Comparison of ENCODE assay signal across 20 cellular contexts in the genomic region with DNA sequence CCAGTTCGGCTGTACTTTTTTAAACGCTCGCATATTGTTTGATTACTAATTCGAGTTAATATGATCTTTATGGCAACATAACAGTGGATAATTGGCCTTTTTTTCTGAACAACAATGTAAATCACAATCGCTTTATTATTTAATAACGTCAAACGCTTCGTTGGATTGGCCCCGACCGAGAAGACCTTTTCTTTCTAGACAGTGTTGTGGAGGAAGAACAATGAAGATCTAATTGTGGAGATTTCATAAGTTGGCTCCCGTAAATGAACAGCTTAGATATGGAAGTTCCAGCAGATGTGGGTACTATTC. TPM values are rescaled to one million over a fixed set of nuclear protein-coding genes. Genes with fewer than 3 reads are reported as not detected.
DNase-seq lines count a peak whose midpoint lies in the region; ATAC-seq and TF ChIP-seq lines count a peak whose summit lies in the region.
"Had no signal": no experiment of that assay in that cellular context is flagged by ENCODE, and none has a peak within 500 bp of the region (broad histone marks: within the 10 kb centered on the region; RNA-seq: fewer than 3 reads in every experiment).

No MANE protein-coding gene starts in this region.

- no peak overlapping the region for H2AFZ ChIP-seq in OCI-LY7 (ENCODE audit: low read length)

- ATAC-seq in naive B cell (ENCODE audit: low read depth in 2 of 2) (no peak), right cardiac atrium (no peak)
- ATAC-seq: esophagus mucosa had no signal

- peaks cover 12% of the 10 kb centered on the region for H3K4me1 ChIP-seq in CD4-positive, alpha-beta memory T cell (ENCODE audit: insufficient read depth, low read length)
- peaks cover 22% of the 10 kb centered on the region for H3K4me1 ChIP-seq in left ventricle myocardium inferior
- H3K4me1 ChIP-seq in right cardiac atrium (ENCODE audit: control insufficient read depth, insufficient read depth, low read length): peaks cover 4% of the 10 kb centered on the region
- H3K4me1 ChIP-seq in OCI-LY7 (ENCODE audit: insufficient read depth, low read length, poor library complexity, severe bottlenecking): peaks cover 45% of the 10 kb centered on the region
- H3K4me1 ChIP-seq: breast epithelium had no signal

- peak overlapping the region in 5 of 8 donors; percentile 18 to 64 (median 45) for H3K4me3 Mint-ChIP-seq in CD4-positive, alpha-beta memory T cell
- H3K4me3 Mint-ChIP-seq in IgD-negative memory B cell: peak overlapping the region in 2 of 4 donors; percentile 50 to 78
- peak overlapping the region in 3 of 5 experiments; percentile 86 to 87 (median 87) for H3K4me3 Mint-ChIP-seq in brain
- H3K4me3 Mint-ChIP-seq in naive B cell: peak overlapping the region in 3 of 8 donors; percentile 48 to 66 (median 57)

- no peak for TF ChIP-seq POLR2A in lower leg skin (IDR thresholded peaks at IDR 0.05)

- no peak for TF ChIP-seq CTCF in brain (conservative IDR thresholded peaks at IDR 0.05)
- no peak for TF ChIP-seq CTCF in lower leg skin (IDR thresholded peaks at IDR 0.05)
- no peak for TF ChIP-seq CTCF in left ventricle myocardium inferior (IDR thresholded peaks at IDR 0.05; ENCODE audit: borderline replicate concordance)
- TF ChIP-seq CTCF in OCI-LY7 (conservative IDR thresholded peaks at IDR 0.05; ENCODE audit: low read length): no peak

- no peaks in the 10 kb centered on the region for H3K36me3 ChIP-seq in CD4-positive, alpha-beta memory T cell (ENCODE audit: insufficient read depth, low read length)
- H3K36me3 ChIP-seq in left ventricle myocardium inferior (no peaks in the 10 kb centered on the region), OCI-LY7 (ENCODE audit: insufficient read depth, low read length) (no peaks in the 10 kb centered on the region)
- H3K36me3 ChIP-seq: breast epithelium had no signal

- 13 to 19% methylated on average over 11 of the region's 11 CpGs for WGBS in lower leg skin, 2 donors
- WGBS in right cardiac atrium: 8% methylated on average over 11 of the region's 11 CpGs

- no peak for DNase-seq in CD4-positive, alpha-beta memory T cell
- DNase-seq in naive B cell (no peak), lower leg skin (ENCODE audit: low spot score in 2 of 2) (no peak), left ventricle myocardium inferior (no peak), right cardiac atrium (no peak), OCI-LY7 (ENCODE audit: low spot score) (no peak)
- DNase-seq: activated effector memory CD4-positive, alpha-beta T cell treated with anti-CD3 and anti-CD28 coated beads, Interleukin-2, amount 50 U/mL, for 16 hours; Caco-2; dermis blood vessel endothelial cell; KBM-7; NCI-H2081 treated with DMSO at 0.1 percent for 48 hours; NCI-H524 treated with DMSO at 0.1 percent for 48 hours; small intestine; stimulated activated CD4-positive, alpha-beta T cell treated with anti-CD3 and anti-CD28 coated beads, Interleukin-4, amount 100 ng/mL, for 24 hours; testis had no signal

- intact Hi-C loops in CD4-positive, alpha-beta memory T cell (cut with micrococcal nuclease): no loop called here
- intact Hi-C loops in lower leg skin (cut with DNase I; ENCODE audit: low total_unique reads): no loop called here
- intact Hi-C loops in left ventricle myocardium inferior (cut with micrococcal nuclease): loop anchor here (10.0 kb wide), 1 partner anchor 920 kb away; no protein-coding TSS in a partner anchor
- intact Hi-C loops in right cardiac atrium (cut with DNase I): no loop called here
- intact Hi-C loops in OCI-LY7 (cut with micrococcal nuclease; ENCODE audit: unreplicated experiment): no loop called here

- CTCF ChIA-PET in CD4-positive, alpha-beta memory T cell (lab: Charles Lee; ENCODE audit: partially characterized antibody): no interaction called here
- CTCF ChIA-PET in OCI-LY7 (lab: Charles Lee; ENCODE audit: unreplicated experiment): no interaction called here

- H3K9me2 ChIP-seq in OCI-LY7 (ENCODE audit: insufficient read depth, low read length): no peaks in the 10 kb centered on the region

- no peak overlapping the region for H3K4me3 ChIP-seq in CD4-positive, alpha-beta memory T cell (ENCODE audit: low read length in 2 of 2)
- H3K4me3 ChIP-seq in lower leg skin (ENCODE audit: low read depth, poor library complexity, severe bottlenecking): no peak overlapping the region
- no peak overlapping the region for H3K4me3 ChIP-seq in left ventricle myocardium inferior
- H3K4me3 ChIP-seq in right cardiac atrium (ENCODE audit: low read length): no peak overlapping the region
- no peak overlapping the region for H3K4me3 ChIP-seq in OCI-LY7 (ENCODE audit: low read depth, low read length, poor library complexity, severe bottlenecking)
- H3K4me3 ChIP-seq: breast epithelium, lung, testis had no signal

- no TSS peak for BruUV-seq in OCI-LY7 (replicated peaks; lab: Mats Ljungman, UMichigan)

- peak overlapping the region in 3 of 7 donors; percentile 51 to 89 (median 80) for H3K27ac Mint-ChIP-seq in CD4-positive, alpha-beta memory T cell
- H3K27ac Mint-ChIP-seq in IgD-negative memory B cell (peak overlapping the region; percentile 75 to 92 (median 81)), brain (peak overlapping the region in 4 of 5 experiments; percentile 92 to 98 (median 98)), naive B cell (peak overlapping the region in 4 of 6 donors; percentile 16 to 91 (median 76))

- H3K79me2 ChIP-seq in OCI-LY7 (ENCODE audit: insufficient read depth, low read depth, low read length): peaks cover 3% of the 10 kb centered on the region; the same call in 1 of the 2 replicates

- H3K27me3 Mint-ChIP-seq in CD4-positive, alpha-beta memory T cell: peaks cover 74 to 83% of the 10 kb centered on the region in 2 donors
- H3K27me3 Mint-ChIP-seq in IgD-negative memory B cell: peaks cover 88% of the 10 kb centered on the region
- H3K27me3 Mint-ChIP-seq in brain: peaks cover 76% of the 10 kb centered on the region
- H3K27me3 Mint-ChIP-seq in naive B cell: peaks cover 89 to 99% (median 97%) of the 10 kb centered on the region in 3 donors

- peaks cover 72% of the 10 kb centered on the region for H3K27me3 ChIP-seq in CD4-positive, alpha-beta memory T cell (ENCODE audit: insufficient read depth, low read length)
- H3K27me3 ChIP-seq in left ventricle myocardium inferior (ENCODE audit: low read depth): peaks cover 100% of the 10 kb centered on the region
- H3K27me3 ChIP-seq in right cardiac atrium (ENCODE audit: control insufficient read depth, insufficient read depth): peaks cover 3% of the 10 kb centered on the region
- H3K27me3 ChIP-seq: testis had no signal

- POLR2A ChIA-PET in CD4-positive, alpha-beta memory T cell (lab: Charles Lee; ENCODE audit: partially characterized antibody): no interaction called here
- POLR2A ChIA-PET in OCI-LY7 (lab: Charles Lee): interaction anchor here (1.0 kb wide), 1 partner anchor 11 kb away, joined by 3 read pairs; no protein-coding TSS in a partner anchor

- peaks cover 9 to 21% (median 12%) of the 10 kb centered on the region in 4 donors for H3K4me1 Mint-ChIP-seq in CD4-positive, alpha-beta memory T cell
- H3K4me1 Mint-ChIP-seq in IgD-negative memory B cell (peaks cover 8 to 12% (median 10%) of the 10 kb centered on the region in 3 donors), brain (peaks cover 93% of the 10 kb centered on the region), naive B cell (peaks cover 5 to 17% (median 15%) of the 10 kb centered on the region in 3 donors)

- no peaks in the 10 kb centered on the region for H3K9me3 ChIP-seq in CD4-positive, alpha-beta memory T cell (ENCODE audit: control insufficient read depth in 1 of 2, low read length in 2 of 2)
- H3K9me3 ChIP-seq in left ventricle myocardium inferior (replicated peaks) (no peaks in the 10 kb centered on the region), right cardiac atrium (ENCODE audit: control insufficient read depth, low read length) (no peaks in the 10 kb centered on the region), OCI-LY7 (ENCODE audit: low read length) (no peaks in the 10 kb centered on the region)
- H3K9me3 ChIP-seq: breast epithelium, Caco-2, testis had no signal

- H3K9me3 Mint-ChIP-seq in CD4-positive, alpha-beta memory T cell: peaks cover 0 to 81% (median 67%) of the 10 kb centered on the region in 8 donors
- H3K9me3 Mint-ChIP-seq in IgD-negative memory B cell (peaks cover 6 to 17% (median 16%) of the 10 kb centered on the region in 3 donors), brain (peaks cover 0 to 6% (median 0%) of the 10 kb centered on the region in 5 experiments), naive B cell (peaks cover 0 to 68% (median 27%) of the 10 kb centered on the region in 7 donors)

- H3K4me2 ChIP-seq in OCI-LY7 (ENCODE audit: low read length): no peak overlapping the region

- H3K27ac ChIP-seq in CD4-positive, alpha-beta memory T cell (ENCODE audit: low read depth, low read length): no peak overlapping the region
- H3K27ac ChIP-seq in left ventricle myocardium inferior (replicated peaks) (no peak overlapping the region), right cardiac atrium (ENCODE audit: low read length) (no peak overlapping the region), OCI-LY7 (ENCODE audit: low read depth, low read length, poor library complexity, severe bottlenecking) (no peak overlapping the region)
- H3K27ac ChIP-seq: breast epithelium, testis had no signal

- H4K20me1 ChIP-seq in OCI-LY7 (ENCODE audit: insufficient read depth, low read length): no peaks in the 10 kb centered on the region

- H3K36me3 Mint-ChIP-seq in CD4-positive, alpha-beta memory T cell: peaks cover 7 to 16% of the 10 kb centered on the region in 2 donors
- H3K36me3 Mint-ChIP-seq in IgD-negative memory B cell: peaks cover 5% of the 10 kb centered on the region
- H3K36me3 Mint-ChIP-seq in brain: no peaks in the 10 kb centered on the region
- peaks cover 0 to 38% of the 10 kb centered on the region in 2 donors for H3K36me3 Mint-ChIP-seq in naive B cell

RNA-seq across cellular contexts. Expression of a gene that starts 12.7 kb away (rescaled TPM):
- not detected for total RNA-seq in CD4-positive, alpha-beta memory T cell
- not detected for polyA plus RNA-seq in CD4-positive, alpha-beta memory T cell
- polyA plus RNA-seq in IgD-negative memory B cell (not detected), brain (ENCODE audit: insufficient read depth, low read depth, low replicate concordance) (120 TPM), naive B cell (ENCODE audit: low read depth in 6 of 6) (not detected), right cardiac atrium (1.0 TPM)
- total RNA-seq in lower leg skin (1 to 10 TPM in 3 of 4 donors, under 1 TPM in 1; 0.20 to 3.3 (median 1.1) TPM), left ventricle myocardium inferior (0.16 TPM), right cardiac atrium (under 1 TPM in 3 of 4 donors, not detected in 1; 0.17 to 0.35 (median 0.20) TPM), OCI-LY7 (2022) (11.3 and 11.5 TPM in 2 replicates)
- total RNA-seq in OCI-LY7 (2014; rRNA removed; shearing (Covaris generic)): 33.5 and 36.3 TPM in 2 replicates
- total RNA-seq: dermis blood vessel endothelial cell had no signal
